In the genomic region with DNA sequence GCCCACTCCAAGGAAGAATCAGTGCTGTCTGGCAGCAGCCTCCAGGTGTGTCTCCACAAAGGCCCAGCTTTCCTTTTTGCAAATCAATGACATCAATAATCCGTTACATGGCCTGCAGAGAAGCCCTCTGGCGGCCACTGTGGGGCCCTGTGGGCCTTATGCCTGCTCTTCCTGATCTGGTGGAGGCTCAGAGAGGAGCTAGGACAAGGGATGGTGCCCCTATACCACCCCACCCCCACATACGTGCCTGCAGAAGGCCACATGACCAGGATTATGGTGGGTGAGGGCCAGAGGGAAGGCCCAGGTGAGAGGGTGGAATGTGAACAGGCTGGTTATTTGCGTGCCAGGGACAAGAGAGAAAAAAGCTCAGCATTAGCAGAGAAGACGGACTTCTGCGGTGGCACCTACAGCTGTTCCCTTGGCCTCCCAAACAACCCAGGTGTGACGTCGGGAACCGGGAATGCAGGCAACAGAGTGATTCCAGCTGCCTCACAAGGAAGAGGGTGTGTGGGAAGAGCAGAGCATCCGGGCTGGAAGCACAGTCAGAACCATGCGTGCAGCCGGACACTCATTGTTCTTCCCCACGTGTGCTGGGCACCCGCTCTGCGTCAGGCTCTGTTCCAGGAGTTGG, we compare ENCODE assay signal across 8 cellular contexts. TPM values are rescaled to one million over a fixed set of nuclear protein-coding genes. Genes with fewer than 3 reads are reported as not detected.
A peak's percentile ranks its signal among the peaks of the same experiment; 100 is the strongest.
DNase-seq lines count a peak whose midpoint lies in the region; ATAC-seq and TF ChIP-seq lines count a peak whose summit lies in the region.

No MANE protein-coding gene starts in this region.

- CTCF ChIA-PET in AG04450 (lab: Charles Lee), result interaction anchor here (0.6 to 1.8 kb wide), 5 partner anchors 10 to 119 kb away, joined by 3 to 14 read pairs (median 4); a partner anchor contains a TSS

- H3K27ac Mint-ChIP-seq in GM23338, result peak overlapping the region; percentile 83

- no peak for DNase-seq in AG04450 (ENCODE audit: low read depth, low spot score)
- DNase-seq in GM23338 (ENCODE audit: low spot score), result peak; percentile 84
- DNase-seq in DMS79 (lab: John Stamatoyannopoulos, UW), result no peak

- H3K27ac ChIP-seq in AG04450 (ENCODE audit: low read depth, low read length), result no peak overlapping the region
- H3K27ac ChIP-seq in GM23338 (ENCODE audit: low read depth), result peak overlapping the region; percentile 41; the same call in 1 of the 2 replicates
- no peak overlapping the region for H3K27ac ChIP-seq in SU-DHL-6 (ENCODE audit: low read depth, low read length)
- peak overlapping the region; percentile 19 for H3K27ac ChIP-seq in iPS-20b (ENCODE audit: low read length)

- TF ChIP-seq CTCF in AG04450 (IDR thresholded peaks at IDR 0.05; ENCODE audit: low read depth, low read length) (peak; percentile 61), GM23338 (conservative IDR thresholded peaks at IDR 0.05; ENCODE audit: low read depth in 2 of 2) (peak; percentile 69 to 71), SU-DHL-6 (IDR thresholded peaks at IDR 0.05; ENCODE audit: insufficient read depth, low read length, poor library complexity, severe bottlenecking) (peak; percentile 23)

- H3K9me3 Mint-ChIP-seq in GM23338, result no peaks in the 10 kb centered on the region

- POLR2A ChIA-PET in AG04450 (lab: Yijun Ruan, JAX), result interaction anchor here (1.7 kb wide), 1 partner anchor 23 kb away, joined by 5 read pairs; a partner anchor contains a TSS

- H3K27me3 Mint-ChIP-seq in GM23338 (ENCODE audit: insufficient read depth, low read depth, poor library complexity), result peaks cover 12% of the 10 kb centered on the region

- no peaks in the 10 kb centered on the region for H3K79me2 ChIP-seq in GM23338 (replicated peaks; ENCODE audit: insufficient read depth)
- no peaks in the 10 kb centered on the region for H3K79me2 ChIP-seq in SU-DHL-6 (ENCODE audit: insufficient read depth, low read length)

- no peak overlapping the region for H3K9ac ChIP-seq in SU-DHL-6 (ENCODE audit: low read length)
- H3K9ac ChIP-seq in iPS-20b (ENCODE audit: low read depth, low read length), result peak overlapping the region; percentile 68; the same call in 1 of the 2 replicates

- H3F3A ChIP-seq in GM23338 (replicated peaks; ENCODE audit: low read depth), result peaks cover 10% of the 10 kb centered on the region; the same call in 1 of the 2 replicates
- no peaks in the 10 kb centered on the region for H3F3A ChIP-seq in SU-DHL-6 (ENCODE audit: insufficient read depth)

- H3K9me3 ChIP-seq in AG04450 (ENCODE audit: control insufficient read depth, insufficient read depth, low read length) (peaks cover 3% of the 10 kb centered on the region; the same call in 1 of the 2 replicates), SU-DHL-6 (ENCODE audit: insufficient read depth, low read length) (no peaks in the 10 kb centered on the region), iPS-20b (ENCODE audit: insufficient read depth, low read depth, low read length) (no peaks in the 10 kb centered on the region)

- H3K4me3 ChIP-seq in AG04450 (ENCODE audit: low read depth, low read length) (no peak overlapping the region), GM23338 (no peak overlapping the region), SU-DHL-6 (ENCODE audit: insufficient read depth, low read length, poor library complexity, severe bottlenecking) (no peak overlapping the region), iPS-20b (ENCODE audit: low read length) (peak overlapping the region; percentile 49; the same call in 1 of the 2 replicates)

- no peaks in the 10 kb centered on the region for H3K36me3 Mint-ChIP-seq in GM23338 (ENCODE audit: low read depth)

- H3K4me2 ChIP-seq in GM23338 (peak overlapping the region; percentile 68), SU-DHL-6 (ENCODE audit: low read depth, low read length, poor library complexity, severe bottlenecking) (no peak overlapping the region)

- H2AFZ ChIP-seq in GM23338 (peak overlapping the region; percentile 82), SU-DHL-6 (ENCODE audit: low read depth, low read length, severe bottlenecking) (no peak overlapping the region)

- peak overlapping the region; percentile 50; the same call in 2 of the 3 replicates for H3K4me3 Mint-ChIP-seq in GM23338

- H3K9me2 ChIP-seq in GM23338 (ENCODE audit: insufficient read depth) (no peaks in the 10 kb centered on the region), SU-DHL-6 (replicated peaks; ENCODE audit: insufficient read depth, low read length) (no peaks in the 10 kb centered on the region)

- peaks cover 23% of the 10 kb centered on the region for H3K4me1 Mint-ChIP-seq in GM23338

- ATAC-seq in GM23338 (peak; percentile 96), HG03565 (IDR thresholded peaks at IDR 0.05; ENCODE audit: unreplicated experiment) (no peak), HG02938 (IDR thresholded peaks at IDR 0.05; ENCODE audit: unreplicated experiment) (no peak), GM19455 (IDR thresholded peaks at IDR 0.05; ENCODE audit: unreplicated experiment) (no peak)

- H3K27me3 ChIP-seq in AG04450 (ENCODE audit: control insufficient read depth, insufficient read depth, low read length) (peaks cover 3% of the 10 kb centered on the region), GM23338 (ENCODE audit: insufficient read depth) (no peaks in the 10 kb centered on the region), SU-DHL-6 (ENCODE audit: low read length) (no peaks in the 10 kb centered on the region), iPS-20b (ENCODE audit: insufficient read depth, low read length) (no peaks in the 10 kb centered on the region)

- H4K20me1 ChIP-seq in GM23338 (replicated peaks; ENCODE audit: insufficient read depth), result no peaks in the 10 kb centered on the region
- H4K20me1 ChIP-seq in SU-DHL-6 (ENCODE audit: low read depth, low read length), result no peaks in the 10 kb centered on the region

- H3K4me1 ChIP-seq in GM23338 (ENCODE audit: insufficient read depth) (peaks cover 14% of the 10 kb centered on the region), iPS-20b (ENCODE audit: insufficient read depth, low read length) (peaks cover 19% of the 10 kb centered on the region; the same call in 1 of the 2 replicates)

- no peaks in the 10 kb centered on the region for H3K36me3 ChIP-seq in GM23338 (ENCODE audit: insufficient read depth)
- no peaks in the 10 kb centered on the region for H3K36me3 ChIP-seq in SU-DHL-6 (ENCODE audit: low read length)
- H3K36me3 ChIP-seq in iPS-20b (ENCODE audit: insufficient read depth, low read depth, low read length), result no peaks in the 10 kb centered on the region

RNA-seq across cellular contexts. Expression of a gene that starts 22.5 kb away (rescaled TPM):
- polyA plus RNA-seq in AG04450 (2011; rRNA removed), result 96.1 and 103 TPM in 2 replicates
- 61.7 and 66.0 TPM in 2 replicates for polyA minus RNA-seq in AG04450 (2011; rRNA and poly(A)+ RNA removed)
- total RNA-seq in GM23338 (2014; rRNA removed; shearing (Covaris generic)), result 146 and 168 TPM in 2 replicates
- polyA plus RNA-seq in GM23338 (2016; fragmentation: Nextera tagmentation; extraction: Ambion mirVana), result 147 and 156 TPM in 2 replicates

RNA-seq across cellular contexts. Expression of a gene that starts 23.1 kb away (rescaled TPM):
- polyA plus RNA-seq in AG04450 (2011; rRNA removed) (3.8 and 6.0 TPM in 2 replicates), GM23338 (2016; fragmentation: Nextera tagmentation; extraction: Ambion mirVana) (72.5 and 73.9 TPM in 2 replicates)
- polyA minus RNA-seq in AG04450 (2011; rRNA and poly(A)+ RNA removed), result 2.9 and 3.9 TPM in 2 replicates
- total RNA-seq in GM23338 (2014; rRNA removed; shearing (Covaris generic)), result 77.4 and 98.1 TPM in 2 replicates

RNA-seq across cellular contexts. Expression of a gene that starts 45.4 kb away (rescaled TPM):
- polyA plus RNA-seq in AG04450 (2011; rRNA removed), result not detected in 2 replicates
- not detected in 2 replicates for polyA minus RNA-seq in AG04450 (2011; rRNA and poly(A)+ RNA removed)
- total RNA-seq in GM23338 (2014; rRNA removed; shearing (Covaris generic)), result 0.52 TPM in 1 of 2 replicates, not detected in the other
- polyA plus RNA-seq in GM23338 (2016; fragmentation: Nextera tagmentation; extraction: Ambion mirVana), result 0.08 TPM in 1 of 2 replicates, not detected in the other

Comparison
In these comparisons a context has a peak if more than half of its experiments do, and no peak if none do; other contexts are left out.
1. H3K27ac ChIP-seq: peak in GM23338 (single experiment) and iPS-20b (single experiment); none in AG04450 (single experiment) and SU-DHL-6 (single experiment).
2. RNA of a gene that starts 23.1 kb away (polyA plus RNA-seq): 72.5 to 73.9 TPM in GM23338; 3.8 to 6.0 TPM in AG04450; every median in the first group is over 10 times any median in the second.
3. Peak in every context shown above with its lines, with median percentiles within 50 percentile points of each other: CTCF ChIP-seq.